In the genomic region with DNA sequence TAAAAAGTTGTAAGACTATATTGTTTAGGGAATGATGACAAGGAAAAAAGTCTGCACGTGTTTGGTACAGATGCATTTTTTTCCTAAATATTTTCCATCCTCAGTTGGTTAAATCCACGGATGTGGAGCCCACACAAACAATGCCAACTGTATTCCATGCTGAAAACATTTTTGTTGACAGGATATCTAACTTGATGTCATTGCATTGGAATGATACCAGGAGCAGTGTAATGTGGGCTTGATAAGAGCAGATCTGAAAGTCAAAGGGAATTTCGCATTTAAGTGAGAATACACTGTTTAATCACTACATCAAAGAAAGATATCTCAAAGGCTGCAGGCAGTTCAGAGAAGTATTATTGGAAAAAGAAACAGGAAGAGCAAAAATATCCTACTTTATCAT, we compare ENCODE assay signal across 15 cellular contexts.
"Had no signal": no experiment of that assay in that cellular context is flagged by ENCODE, and none has a peak within 500 bp of the region (broad histone marks: within the 10 kb centered on the region; RNA-seq: fewer than 3 reads in every experiment).

No MANE protein-coding gene starts in this region.

- H3K27ac ChIP-seq: breast epithelium had no signal

- FAIRE-seq: endometrium had no signal

- H3K4me3 ChIP-seq: breast epithelium, left lung, upper lobe of left lung had no signal

- H3K4me1 ChIP-seq: breast epithelium, left lung had no signal

- H3K9me3 ChIP-seq: breast epithelium, left lung, upper lobe of left lung had no signal

- H3K36me3 ChIP-seq: breast epithelium, left lung, upper lobe of left lung had no signal

- DNase-seq: activated CD4-positive, alpha-beta T cell treated with anti-CD3 and anti-CD28 coated beads, Interleukin-2, amount 10 ng/mL, durations not matched to agents 24 days and 14 days; activated CD4-positive, CD25-positive, alpha-beta regulatory T cell; activated CD8-positive, alpha-beta memory T cell treated with anti-CD3 and anti-CD28 coated beads, Interleukin-2, amount 50 U/mL, for 4 hours; activated CD8-positive, alpha-beta T cell treated with anti-CD3 and anti-CD28 coated beads, Interleukin-2, amount 10 ng/mL, durations not matched to agents 7 days and 5 days; activated effector memory CD4-positive, alpha-beta T cell treated with anti-CD3 and anti-CD28 coated beads, Interleukin-2, amount 50 U/mL, for 16 hours; activated T-cell treated with anti-CD3 and anti-CD28 coated beads, Interleukin-2, amount 50 U/mL, for 48 hours; amygdala; hypothalamus; kidney; left lung; right cardiac atrium; T-helper 2 cell; upper lobe of left lung had no signal

- H3K27me3 ChIP-seq: breast epithelium, left lung, upper lobe of left lung had no signal
